24 cellular contexts compared by ENCODE assay signal in genomic region chr9:98085058-98085457, GRCh38. TPM values are rescaled to one million over a fixed set of nuclear protein-coding genes. Genes with fewer than 3 reads are reported as not detected.
DNase-seq lines count a peak whose midpoint lies in the region; ATAC-seq and TF ChIP-seq lines count a peak whose summit lies in the region.
"Had no signal": no experiment of that assay in that cellular context is flagged by ENCODE, and none has a peak within 500 bp of the region (broad histone marks: within the 10 kb centered on the region; RNA-seq: fewer than 3 reads in every experiment).

No MANE protein-coding gene starts in this region.

- no peak overlapping the region for H3K4me2 ChIP-seq in Karpas-422 (ENCODE audit: low read depth, low read length, poor library complexity, severe bottlenecking)
- H3K4me2 ChIP-seq: SK-N-SH had no signal

- no peak overlapping the region for H3K9ac ChIP-seq in Karpas-422 (ENCODE audit: low read length)
- H3K9ac ChIP-seq: BLaER1, SK-N-SH had no signal

- H2AFZ ChIP-seq in Karpas-422 (ENCODE audit: low read length): no peak overlapping the region

- H3K4me1 ChIP-seq in Karpas-422 (ENCODE audit: low read length): peaks cover 10% of the 10 kb centered on the region

- peaks cover 6 to 18% of the 10 kb centered on the region in 2 donors for H3K36me3 Mint-ChIP-seq in activated T-cell treated with anti-CD3 and anti-CD28 coated beads, Interleukin-2, amount 50 U/mL, for 72 hours (ENCODE audit: insufficient read depth in 2 of 2)
- H3K36me3 Mint-ChIP-seq in CD14-positive monocyte: peaks cover 80 to 88% of the 10 kb centered on the region in 2 donors
- H3K36me3 Mint-ChIP-seq in naive thymus-derived CD8-positive, alpha-beta T cell: peaks cover 7 to 81% (median 15%) of the 10 kb centered on the region in 3 donors

- H3K4me3 ChIP-seq in Karpas-422 (ENCODE audit: low read length): no peak overlapping the region
- H3K4me3 ChIP-seq: BLaER1, ovary had no signal

- POLR2A ChIA-PET in naive thymus-derived CD8-positive, alpha-beta T cell (lab: Charles Lee): interaction anchor here (0.6 to 1.2 kb wide), 4 partner anchors 18 to 175 kb away, joined by 3 to 4 read pairs (median 3); partner anchors contain the start of gene TRIM14

- no peaks in the 10 kb centered on the region for H3K79me2 ChIP-seq in Karpas-422 (ENCODE audit: low read length)

- H3K4me3 Mint-ChIP-seq in activated T-cell treated with anti-CD3 and anti-CD28 coated beads, Interleukin-2, amount 50 U/mL, for 72 hours: no peak overlapping the region
- H3K4me3 Mint-ChIP-seq in CD14-positive monocyte: no peak overlapping the region
- H3K4me3 Mint-ChIP-seq in naive thymus-derived CD8-positive, alpha-beta T cell: no peak overlapping the region
- H3K4me3 Mint-ChIP-seq: nephron had no signal

- no peaks in the 10 kb centered on the region for H3K27me3 ChIP-seq in Karpas-422 (ENCODE audit: low read length)
- H3K27me3 ChIP-seq: BLaER1, ovary had no signal

- no peaks in the 10 kb centered on the region for H3K9me2 ChIP-seq in Karpas-422 (replicated peaks; ENCODE audit: insufficient read depth, low read length)
- H3K9me2 ChIP-seq: SK-N-SH had no signal

- H3K27me3 Mint-ChIP-seq in activated T-cell treated with anti-CD3 and anti-CD28 coated beads, Interleukin-2, amount 50 U/mL, for 72 hours (ENCODE audit: low read depth): no peaks in the 10 kb centered on the region
- H3K27me3 Mint-ChIP-seq in CD14-positive monocyte (ENCODE audit: low read depth in 3 of 3): peaks cover 0 to 4% (median 0%) of the 10 kb centered on the region in 3 donors
- H3K27me3 Mint-ChIP-seq in naive thymus-derived CD8-positive, alpha-beta T cell: no peaks in the 10 kb centered on the region

- intact Hi-C loops in CD14-positive monocyte (cut with micrococcal nuclease): no loop called here

- peak overlapping the region; percentile 52 for H3K27ac Mint-ChIP-seq in activated T-cell treated with anti-CD3 and anti-CD28 coated beads, Interleukin-2, amount 50 U/mL, for 72 hours
- peak overlapping the region in 6 of 7 donors; percentile 6 to 71 (median 29) for H3K27ac Mint-ChIP-seq in CD14-positive monocyte
- peak overlapping the region in 9 of 10 donors; percentile 55 to 82 (median 73) for H3K27ac Mint-ChIP-seq in naive thymus-derived CD8-positive, alpha-beta T cell
- H3K27ac Mint-ChIP-seq: nephron had no signal

- DNase-seq in activated T-cell treated with anti-CD3 and anti-CD28 coated beads, Interleukin-2, amount 50 U/mL, for 72 hours: no peak
- DNase-seq in activated T-cell treated with anti-CD3 and anti-CD28 coated beads, Interleukin-2, amount 50 U/mL, for 1 hour: no peak
- DNase-seq in CD14-positive monocyte (ENCODE audit: low spot score): no peak
- DNase-seq in Karpas-422: no peak
- no peak for DNase-seq in naive thymus-derived CD8-positive, alpha-beta T cell
- DNase-seq in AG20443 (ENCODE audit: low spot score): no peak
- DNase-seq: ACHN; activated CD4-positive, alpha-beta T cell treated with anti-CD3 and anti-CD28 coated beads for 48 hours; amniotic stem cell; effector CD8-positive, alpha-beta T cell; HCEC 1CT; KG1; kidney; midbrain; NCI-H1436 treated with DMSO at 0.1 percent for 48 hours; ovary; SK-N-SH; small intestine; stimulated activated CD4-positive, alpha-beta T cell treated with anti-CD3 and anti-CD28 coated beads, Interleukin-1b, Interleukin-23, amount 100 ng/mL, for 48 hours; stimulated activated CD8-positive, alpha-beta memory T cell treated with anti-CD3 and anti-CD28 coated beads, Interleukin-4, amount 100 ng/mL, for 48 hours had no signal

- H3K4me1 Mint-ChIP-seq in activated T-cell treated with anti-CD3 and anti-CD28 coated beads, Interleukin-2, amount 50 U/mL, for 72 hours (ENCODE audit: low read depth): peaks cover 51% of the 10 kb centered on the region
- H3K4me1 Mint-ChIP-seq in CD14-positive monocyte: peaks cover 25% of the 10 kb centered on the region
- peaks cover 21 to 66% (median 45%) of the 10 kb centered on the region in 4 donors for H3K4me1 Mint-ChIP-seq in naive thymus-derived CD8-positive, alpha-beta T cell
- H3K4me1 Mint-ChIP-seq: nephron had no signal

- ATAC-seq in activated T-cell treated with anti-CD3 and anti-CD28 coated beads, Interleukin-2, amount 50 U/mL, for 72 hours (replicated peaks in 1 of 2): no peak
- ATAC-seq in naive thymus-derived CD8-positive, alpha-beta T cell: no peak
- no peak for ATAC-seq in GM21360 (IDR thresholded peaks at IDR 0.05; ENCODE audit: unreplicated experiment)
- ATAC-seq in GM18502 (IDR thresholded peaks at IDR 0.05; ENCODE audit: poor library complexity, unreplicated experiment): no peak

- no peak for TF ChIP-seq CTCF in CD14-positive monocyte (IDR thresholded peaks at IDR 0.05)

- H3K27ac ChIP-seq in Karpas-422 (ENCODE audit: low read length): peak overlapping the region; percentile 21; the same call in 1 of the 2 replicates
- H3K27ac ChIP-seq: BLaER1, ovary had no signal

- no peaks in the 10 kb centered on the region for H3K9me3 Mint-ChIP-seq in activated T-cell treated with anti-CD3 and anti-CD28 coated beads, Interleukin-2, amount 50 U/mL, for 72 hours
- H3K9me3 Mint-ChIP-seq in CD14-positive monocyte: peaks cover 0 to 3% (median 0%) of the 10 kb centered on the region in 7 donors
- H3K9me3 Mint-ChIP-seq in naive thymus-derived CD8-positive, alpha-beta T cell: no peaks in the 10 kb centered on the region
- H3K9me3 Mint-ChIP-seq: nephron had no signal

- H4K20me1 ChIP-seq in Karpas-422 (ENCODE audit: insufficient read depth, low read depth, low read length): no peaks in the 10 kb centered on the region
- H4K20me1 ChIP-seq: BLaER1 had no signal

- H3K36me3 ChIP-seq in Karpas-422 (ENCODE audit: insufficient read depth, low read length): peaks cover 26% of the 10 kb centered on the region
- H3K36me3 ChIP-seq: ovary had no signal

- H3K9me3 ChIP-seq in Karpas-422 (ENCODE audit: low read length): no peaks in the 10 kb centered on the region
- H3K9me3 ChIP-seq: ovary, SK-N-SH had no signal

RNA-seq across cellular contexts. Expression of gene NANS, which starts 28.5 kb away (rescaled TPM):
- 10 to 100 TPM; 56.1 to 56.6 TPM for total RNA-seq in activated T-cell treated with anti-CD3 and anti-CD28 coated beads, Interleukin-2, amount 50 U/mL, for 72 hours
- polyA plus RNA-seq in CD14-positive monocyte: 100 to 1,000 TPM in 1 of 2 donors, 10 to 100 TPM in 1; 95.9 to 109 TPM
- total RNA-seq in Karpas-422 (2014; rRNA removed; shearing (Covaris generic); ENCODE audit: low replicate concordance): 77.9 and 135 TPM in 2 replicates
- total RNA-seq in naive thymus-derived CD8-positive, alpha-beta T cell: 10 to 100 TPM; 15.0 to 15.7 TPM
- polyA plus RNA-seq in naive thymus-derived CD8-positive, alpha-beta T cell: 10 to 100 TPM; 28.9 to 32.4 (median 30.9) TPM

RNA-seq across cellular contexts. Expression of gene TRIM14, which starts 34.0 kb away (rescaled TPM):
- total RNA-seq in activated T-cell treated with anti-CD3 and anti-CD28 coated beads, Interleukin-2, amount 50 U/mL, for 72 hours: 10 to 100 TPM; 41.6 to 41.7 TPM
- 10 to 100 TPM; 23.0 to 28.5 TPM for polyA plus RNA-seq in CD14-positive monocyte
- total RNA-seq in Karpas-422 (2014; rRNA removed; shearing (Covaris generic); ENCODE audit: low replicate concordance): 17.5 and 18.3 TPM in 2 replicates
- total RNA-seq in naive thymus-derived CD8-positive, alpha-beta T cell: 10 to 100 TPM; 76.9 to 78.1 TPM
- polyA plus RNA-seq in naive thymus-derived CD8-positive, alpha-beta T cell: 10 to 100 TPM; 48.7 to 84.0 (median 68.4) TPM
